In genomic region chr20:10629946-10630345, GRCh38 we compare ENCODE assay signal across 20 cellular contexts. TPM values are rescaled to one million over a fixed set of nuclear protein-coding genes. Genes with fewer than 3 reads are reported as not detected.
DNase-seq lines count a peak whose midpoint lies in the region; ATAC-seq and TF ChIP-seq lines count a peak whose summit lies in the region.
"Had no signal": no experiment of that assay in that cellular context is flagged by ENCODE, and none has a peak within 500 bp of the region (broad histone marks: within the 10 kb centered on the region; RNA-seq: fewer than 3 reads in every experiment).

No MANE protein-coding gene starts in this region.

- no peak for ATAC-seq in gastrocnemius medialis

- H4K8ac ChIP-seq in mesendoderm (ENCODE audit: low read depth, low read length): no peak overlapping the region

- H3K27me3 ChIP-seq in HUES64 (ENCODE audit: insufficient read depth, low read length) (no peaks in the 10 kb centered on the region), mesendoderm (ENCODE audit: insufficient read depth, low read length, poor library complexity) (no peaks in the 10 kb centered on the region), gastrocnemius medialis (no peaks in the 10 kb centered on the region), sigmoid colon (no peaks in the 10 kb centered on the region)
- H3K27me3 ChIP-seq: dorsolateral prefrontal cortex had no signal

- no peaks in the 10 kb centered on the region for H3K79me2 ChIP-seq in mesendoderm (ENCODE audit: control insufficient read depth, insufficient read depth, low read length)

- H3K27ac ChIP-seq in HUES64 (ENCODE audit: low read depth, low read length) (peak overlapping the region; percentile 24; the same call in 1 of the 2 replicates), mesendoderm (ENCODE audit: low read depth, low read length) (peak overlapping the region; percentile 43), gastrocnemius medialis (peak overlapping the region in 3 of 4 donors; percentile 18 to 51 (median 18)), sigmoid colon (peak overlapping the region in 1 of 4 donors; percentile 10)

- H3K4me1 ChIP-seq in HUES64 (ENCODE audit: insufficient read depth, low read length) (peaks cover 78% of the 10 kb centered on the region), mesendoderm (ENCODE audit: control insufficient read depth, low read depth, low read length) (peaks cover 4% of the 10 kb centered on the region), gastrocnemius medialis (peaks cover 2 to 7% of the 10 kb centered on the region in 2 donors), sigmoid colon (peaks cover 0 to 11% (median 10%) of the 10 kb centered on the region in 4 donors)

- no peak overlapping the region for H2BK15ac ChIP-seq in mesendoderm (replicated peaks; ENCODE audit: low read depth)

- no peak for TF ChIP-seq EP300 in sigmoid colon (IDR thresholded peaks at IDR 0.05)

- no peaks in the 10 kb centered on the region for H3K79me1 ChIP-seq in mesendoderm (ENCODE audit: low read length)

- no peak overlapping the region for H3K18ac ChIP-seq in mesendoderm (ENCODE audit: low read length)

- no peak overlapping the region for H4K5ac ChIP-seq in mesendoderm (ENCODE audit: low read length)

- intact Hi-C loops in gastrocnemius medialis (cut with DNase I; ENCODE audit: low total_unique reads) (loop anchor here (5.0 kb wide), 1 partner anchor 38 kb away; no protein-coding TSS in a partner anchor), sigmoid colon (cut with DNase I) (no loop called here)

- no peak overlapping the region for H3K23ac ChIP-seq in mesendoderm (ENCODE audit: low read length)

- H3K4me3 ChIP-seq in HUES64 (ENCODE audit: low read length) (no peak overlapping the region), choroid plexus epithelial cell (ENCODE audit: low read depth, low read length) (no peak overlapping the region), mesendoderm (ENCODE audit: low read length) (no peak overlapping the region), gastrocnemius medialis (no peak overlapping the region), sigmoid colon (no peak overlapping the region)
- H3K4me3 ChIP-seq: dorsolateral prefrontal cortex had no signal

- WGBS in HUES64: 68% methylated on average over 6 of the region's 6 CpGs
- WGBS in mesendoderm (ENCODE audit: extremely low coverage, insufficient coverage, low lambda C conversion rate): no CpG with 5 or more reads among the region's 6 CpGs
- WGBS in sigmoid colon, 2 donors: 92 to 94% methylated on average over 6 of the region's 6 CpGs

- H3K9me3 ChIP-seq in HUES64 (ENCODE audit: insufficient read depth, low read depth, low read length) (no peaks in the 10 kb centered on the region), gastrocnemius medialis (no peaks in the 10 kb centered on the region), sigmoid colon (no peaks in the 10 kb centered on the region)

- no peak for TF ChIP-seq CTCF in choroid plexus epithelial cell (conservative IDR thresholded peaks at IDR 0.05; ENCODE audit: low read depth, low read length)
- TF ChIP-seq CTCF in gastrocnemius medialis (IDR thresholded peaks at IDR 0.05 in 4 of 5, conservative IDR thresholded peaks at IDR 0.05 in 1 of 5): no peak
- no peak for TF ChIP-seq CTCF in sigmoid colon (IDR thresholded peaks at IDR 0.05)

- in situ Hi-C loops in gastrocnemius medialis (cut with MboI; ENCODE audit: low sequenced_read_pairs in 4 of 4): no loop called here

- no peak overlapping the region for H3K4me2 ChIP-seq in mesendoderm (ENCODE audit: low read length)

- TF ChIP-seq POLR2A in gastrocnemius medialis (IDR thresholded peaks at IDR 0.05) (no peak), sigmoid colon (IDR thresholded peaks at IDR 0.05) (no peak)

- DNase-seq in choroid plexus epithelial cell (ENCODE audit: low read depth): peak; percentile 33
- DNase-seq in mesendoderm: no peak
- DNase-seq in gastrocnemius medialis: no peak
- no peak for DNase-seq in activated CD4-positive, alpha-beta T cell treated with anti-CD3 and anti-CD28 coated beads, Interleukin-2, amount 50 U/mL, for 1 hour
- no peak for DNase-seq in activated CD4-positive, alpha-beta T cell treated with anti-CD3 and anti-CD28 coated beads, Interleukin-2, amount 50 U/mL, for 4 hours
- no peak for DNase-seq in dedifferentiated amniotic fluid mesenchymal stem cell (ENCODE audit: extremely low spot score)
- no peak for DNase-seq in sigmoid colon
- DNase-seq: activated CD4-positive, alpha-beta T cell treated with anti-CD3 and anti-CD28 coated beads, Interleukin-2, amount 50 U/mL, for 48 hours; activated effector memory CD4-positive, alpha-beta T cell treated with Interleukin-2 at 50 U/mL for 16 hours; CD4-positive, CD25-positive, alpha-beta regulatory T cell; dorsolateral prefrontal cortex; GOT3; naive B cell; NCI-H1436; NCI-H2107; NCI-H510A; small intestine; stimulated activated naive CD4-positive, alpha-beta T cell; T-helper 2 cell had no signal

- no peak overlapping the region for H2AK5ac ChIP-seq in mesendoderm (ENCODE audit: low read length)

- peak overlapping the region; percentile 59 for H3K56ac ChIP-seq in mesendoderm (ENCODE audit: low read length)

- H3K36me3 ChIP-seq in HUES64 (ENCODE audit: insufficient read depth, low read length) (no peaks in the 10 kb centered on the region), mesendoderm (ENCODE audit: control insufficient read depth, insufficient read depth, low read length) (no peaks in the 10 kb centered on the region), gastrocnemius medialis (no peaks in the 10 kb centered on the region), sigmoid colon (no peaks in the 10 kb centered on the region)

- no peak overlapping the region for H3K4ac ChIP-seq in mesendoderm (ENCODE audit: low read depth, low read length)

- H2BK120ac ChIP-seq in mesendoderm (ENCODE audit: low read depth, low read length): no peak overlapping the region

- H3K9ac ChIP-seq in HUES64 (ENCODE audit: low read depth, low read length): no peak overlapping the region
- no peak overlapping the region for H3K9ac ChIP-seq in mesendoderm (ENCODE audit: low read length)

- H2BK5ac ChIP-seq in mesendoderm (ENCODE audit: low read length): no peak overlapping the region

RNA-seq across cellular contexts. Expression of gene JAG1, which starts 43.9 kb away (rescaled TPM):
- polyA plus RNA-seq in HUES64 (2013, experiment 1 of 2): 21.8 TPM
- 23.0 TPM for polyA plus RNA-seq in HUES64 (2013, experiment 2 of 2)
- 5.1 TPM for polyA plus RNA-seq in mesendoderm (2013, experiment 1 of 2)
- 5.3 TPM for polyA plus RNA-seq in mesendoderm (2013, experiment 2 of 2)
- total RNA-seq in gastrocnemius medialis: 10 to 100 TPM; 10.3 to 19.6 (median 13.2) TPM
- total RNA-seq in sigmoid colon: 10 to 100 TPM; 29.9 to 76.4 (median 53.1) TPM
- polyA plus RNA-seq in sigmoid colon: 10 to 100 TPM in 1 of 3 donors, 1 to 10 TPM in 2; 3.9 to 32.4 (median 4.2) TPM
